1 cellular context compared by ENCODE assay signal in the genomic region with DNA sequence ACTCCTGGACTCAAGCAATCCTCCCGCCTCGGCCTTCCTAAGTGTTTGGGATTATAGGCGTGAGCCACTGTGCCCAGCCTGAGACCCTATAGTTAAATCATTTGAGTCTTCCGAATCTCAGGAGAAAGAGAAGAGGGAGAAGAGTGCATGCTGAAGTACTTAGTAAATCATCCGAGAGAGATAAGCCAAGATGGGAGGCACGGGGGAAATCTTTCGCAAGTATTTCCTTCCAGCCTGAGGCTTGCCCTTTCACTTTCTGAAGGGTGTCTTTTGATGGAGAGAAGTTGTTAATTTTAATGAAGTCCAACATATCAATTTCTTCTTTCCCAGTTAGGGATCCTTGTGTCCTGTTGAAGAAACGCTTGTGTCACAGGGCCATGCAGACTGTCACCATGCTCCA.
A peak's percentile ranks its signal among the peaks of the same experiment; 100 is the strongest.
TF ChIP-seq lines count a peak whose summit lies in the region.

No MANE protein-coding gene starts in this region.

TF ChIP-seq in K562, 482 proteins besides CTCF, POLR2A, EP300 and RAD21 (continued from another document):
- TF ChIP-seq, protein P1, sequence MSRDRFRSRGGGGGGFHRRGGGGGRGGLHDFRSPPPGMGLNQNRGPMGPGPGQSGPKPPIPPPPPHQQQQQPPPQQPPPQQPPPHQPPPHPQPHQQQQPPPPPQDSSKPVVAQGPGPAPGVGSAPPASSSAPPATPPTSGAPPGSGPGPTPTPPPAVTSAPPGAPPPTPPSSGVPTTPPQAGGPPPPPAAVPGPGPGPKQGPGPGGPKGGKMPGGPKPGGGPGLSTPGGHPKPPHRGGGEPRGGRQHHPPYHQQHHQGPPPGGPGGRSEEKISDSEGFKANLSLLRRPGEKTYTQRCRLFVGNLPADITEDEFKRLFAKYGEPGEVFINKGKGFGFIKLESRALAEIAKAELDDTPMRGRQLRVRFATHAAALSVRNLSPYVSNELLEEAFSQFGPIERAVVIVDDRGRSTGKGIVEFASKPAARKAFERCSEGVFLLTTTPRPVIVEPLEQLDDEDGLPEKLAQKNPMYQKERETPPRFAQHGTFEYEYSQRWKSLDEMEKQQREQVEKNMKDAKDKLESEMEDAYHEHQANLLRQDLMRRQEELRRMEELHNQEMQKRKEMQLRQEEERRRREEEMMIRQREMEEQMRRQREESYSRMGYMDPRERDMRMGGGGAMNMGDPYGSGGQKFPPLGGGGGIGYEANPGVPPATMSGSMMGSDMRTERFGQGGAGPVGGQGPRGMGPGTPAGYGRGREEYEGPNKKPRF (IDR thresholded peaks at IDR 0.05; ENCODE audit: low read depth, low read length), result no peak
- TF ChIP-seq, protein P2, sequence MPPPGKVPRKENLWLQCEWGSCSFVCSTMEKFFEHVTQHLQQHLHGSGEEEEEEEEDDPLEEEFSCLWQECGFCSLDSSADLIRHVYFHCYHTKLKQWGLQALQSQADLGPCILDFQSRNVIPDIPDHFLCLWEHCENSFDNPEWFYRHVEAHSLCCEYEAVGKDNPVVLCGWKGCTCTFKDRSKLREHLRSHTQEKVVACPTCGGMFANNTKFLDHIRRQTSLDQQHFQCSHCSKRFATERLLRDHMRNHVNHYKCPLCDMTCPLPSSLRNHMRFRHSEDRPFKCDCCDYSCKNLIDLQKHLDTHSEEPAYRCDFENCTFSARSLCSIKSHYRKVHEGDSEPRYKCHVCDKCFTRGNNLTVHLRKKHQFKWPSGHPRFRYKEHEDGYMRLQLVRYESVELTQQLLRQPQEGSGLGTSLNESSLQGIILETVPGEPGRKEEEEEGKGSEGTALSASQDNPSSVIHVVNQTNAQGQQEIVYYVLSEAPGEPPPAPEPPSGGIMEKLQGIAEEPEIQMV (tag; conservative IDR thresholded peaks at IDR 0.05; ENCODE audit: low read depth), result no peak
- TF ChIP-seq CEBPB (tag; IDR thresholded peaks at IDR 0.05), result peak; percentile 80
- no peak for TF ChIP-seq KLF6 (CRISPR knock-in tag; IDR thresholded peaks at IDR 0.05; ENCODE audit: borderline replicate concordance)
- no peak for TF ChIP-seq TCFL5 (CRISPR knock-in tag; conservative IDR thresholded peaks at IDR 0.05)
- TF ChIP-seq MEIS2 (IDR thresholded peaks at IDR 0.05; ENCODE audit: partially characterized antibody), result peak; percentile 58
- no peak for TF ChIP-seq RFX1 (IDR thresholded peaks at IDR 0.05)
- TF ChIP-seq ZNF384 (IDR thresholded peaks at IDR 0.05; ENCODE audit: low read depth, low read length), result no peak
- no peak for TF ChIP-seq MAZ (CRISPR knock-in tag; conservative IDR thresholded peaks at IDR 0.05 in 1 of 2, IDR thresholded peaks at IDR 0.05 in 1 of 2)
- TF ChIP-seq, protein P3, sequence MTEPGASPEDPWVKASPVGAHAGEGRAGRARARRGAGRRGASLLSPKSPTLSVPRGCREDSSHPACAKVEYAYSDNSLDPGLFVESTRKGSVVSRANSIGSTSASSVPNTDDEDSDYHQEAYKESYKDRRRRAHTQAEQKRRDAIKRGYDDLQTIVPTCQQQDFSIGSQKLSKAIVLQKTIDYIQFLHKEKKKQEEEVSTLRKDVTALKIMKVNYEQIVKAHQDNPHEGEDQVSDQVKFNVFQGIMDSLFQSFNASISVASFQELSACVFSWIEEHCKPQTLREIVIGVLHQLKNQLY (CRISPR knock-in tag; conservative IDR thresholded peaks at IDR 0.05), result no peak
- TF ChIP-seq KAT2B (IDR thresholded peaks at IDR 0.05; ENCODE audit: low read depth, low read length), result no peak
- no peak for TF ChIP-seq NBN (IDR thresholded peaks at IDR 0.05; ENCODE audit: low read depth)
- no peak for TF ChIP-seq ETV6 (IDR thresholded peaks at IDR 0.05; ENCODE audit: borderline replicate concordance in 1 of 2, low read depth in 2 of 2, low read length in 1 of 2)
- TF ChIP-seq ETV6 (CRISPR knock-in tag; IDR thresholded peaks at IDR 0.05; ENCODE audit: borderline replicate concordance), result no peak
- 0 out of 2 replicates have a peak, but pooled peaks have one; percentile 32 for TF ChIP-seq ESRRA (IDR thresholded peaks at IDR 0.05; ENCODE audit: borderline replicate concordance, low read depth)
- TF ChIP-seq LEF1 (IDR thresholded peaks at IDR 0.05), result no peak
- TF ChIP-seq, protein P4, sequence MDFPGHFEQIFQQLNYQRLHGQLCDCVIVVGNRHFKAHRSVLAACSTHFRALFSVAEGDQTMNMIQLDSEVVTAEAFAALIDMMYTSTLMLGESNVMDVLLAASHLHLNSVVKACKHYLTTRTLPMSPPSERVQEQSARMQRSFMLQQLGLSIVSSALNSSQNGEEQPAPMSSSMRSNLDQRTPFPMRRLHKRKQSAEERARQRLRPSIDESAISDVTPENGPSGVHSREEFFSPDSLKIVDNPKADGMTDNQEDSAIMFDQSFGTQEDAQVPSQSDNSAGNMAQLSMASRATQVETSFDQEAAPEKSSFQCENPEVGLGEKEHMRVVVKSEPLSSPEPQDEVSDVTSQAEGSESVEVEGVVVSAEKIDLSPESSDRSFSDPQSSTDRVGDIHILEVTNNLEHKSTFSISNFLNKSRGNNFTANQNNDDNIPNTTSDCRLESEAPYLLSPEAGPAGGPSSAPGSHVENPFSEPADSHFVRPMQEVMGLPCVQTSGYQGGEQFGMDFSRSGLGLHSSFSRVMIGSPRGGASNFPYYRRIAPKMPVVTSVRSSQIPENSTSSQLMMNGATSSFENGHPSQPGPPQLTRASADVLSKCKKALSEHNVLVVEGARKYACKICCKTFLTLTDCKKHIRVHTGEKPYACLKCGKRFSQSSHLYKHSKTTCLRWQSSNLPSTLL (IDR thresholded peaks at IDR 0.05), result no peak
- TF ChIP-seq CEBPG (CRISPR knock-in tag; IDR thresholded peaks at IDR 0.05), result no peak
- peak; percentile 14 to 37; a peak in 1 of 4 replicates for TF ChIP-seq CEBPG (tag; conservative IDR thresholded peaks at IDR 0.05 in 1 of 2, IDR thresholded peaks at IDR 0.05 in 1 of 2)
- no peak for TF ChIP-seq BRF2 (IDR thresholded peaks at IDR 0.05; ENCODE audit: borderline replicate concordance, insufficient read depth, insufficient read length)
- TF ChIP-seq, protein P5, sequence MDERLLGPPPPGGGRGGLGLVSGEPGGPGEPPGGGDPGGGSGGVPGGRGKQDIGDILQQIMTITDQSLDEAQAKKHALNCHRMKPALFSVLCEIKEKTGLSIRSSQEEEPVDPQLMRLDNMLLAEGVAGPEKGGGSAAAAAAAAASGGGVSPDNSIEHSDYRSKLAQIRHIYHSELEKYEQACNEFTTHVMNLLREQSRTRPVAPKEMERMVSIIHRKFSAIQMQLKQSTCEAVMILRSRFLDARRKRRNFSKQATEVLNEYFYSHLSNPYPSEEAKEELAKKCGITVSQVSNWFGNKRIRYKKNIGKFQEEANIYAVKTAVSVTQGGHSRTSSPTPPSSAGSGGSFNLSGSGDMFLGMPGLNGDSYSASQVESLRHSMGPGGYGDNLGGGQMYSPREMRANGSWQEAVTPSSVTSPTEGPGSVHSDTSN (CRISPR knock-in tag; IDR thresholded peaks at IDR 0.05; ENCODE audit: low read depth), result no peak
- TF ChIP-seq, protein P5 (tag; conservative IDR thresholded peaks at IDR 0.05; ENCODE audit: low read depth), result peak; percentile 78
